Comparison of ENCODE assay signal across 1 cellular context in the genomic region with DNA sequence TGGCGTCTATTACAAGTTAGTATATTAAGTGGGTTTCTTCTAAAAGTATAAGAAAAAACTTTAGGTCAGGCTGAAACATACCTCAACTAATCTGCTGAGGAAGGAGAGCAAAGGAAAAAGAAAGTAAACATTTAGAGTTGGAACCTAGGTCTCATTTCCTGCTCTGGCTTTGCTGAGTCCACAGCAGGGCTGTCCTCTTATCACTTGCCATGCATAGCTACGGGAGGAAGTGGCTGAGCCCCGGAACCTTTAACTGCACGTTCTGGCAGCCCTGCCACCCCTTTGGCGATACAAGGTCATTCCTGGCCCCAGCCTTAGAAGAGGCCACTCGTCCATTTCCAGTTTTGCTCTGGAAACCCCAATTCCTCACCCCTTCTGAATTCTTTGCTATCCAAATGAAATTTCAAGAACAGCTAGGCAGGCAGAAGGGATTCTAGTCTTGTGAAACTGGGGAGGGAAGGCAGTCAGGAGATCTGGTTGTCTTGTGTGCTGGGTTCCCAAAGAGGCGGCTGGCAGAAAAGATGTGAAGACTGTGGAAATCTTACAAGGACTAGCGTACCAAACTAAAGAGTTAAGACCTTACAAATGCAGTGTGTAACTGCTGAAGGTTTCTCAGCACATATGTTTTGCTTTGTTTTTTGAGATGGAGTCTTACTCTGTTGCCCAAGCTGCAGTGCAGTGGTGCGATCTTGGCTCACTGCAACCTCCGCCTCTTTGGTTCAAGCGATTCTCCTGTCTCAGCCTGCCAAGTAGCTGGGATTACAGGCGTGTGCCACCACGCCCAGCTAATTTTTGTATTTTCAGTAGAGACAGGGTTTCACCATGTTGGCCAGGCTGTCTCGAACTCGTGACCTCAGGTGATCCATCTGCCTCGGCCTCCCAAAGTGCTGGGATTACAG.
A peak's percentile ranks its signal among the peaks of the same experiment; 100 is the strongest.
TF ChIP-seq lines count a peak whose summit lies in the region.

No MANE protein-coding gene starts in this region.

TF ChIP-seq in HepG2, 621 proteins besides CTCF, POLR2A, EP300 and RAD21 (continued from another document and continues in another):
- TF ChIP-seq ZNF280D (CRISPR knock-in tag; IDR thresholded peaks at IDR 0.05) = 0 out of 2 replicates have a peak, but pooled peaks have one; percentile 30
- 0 out of 2 replicates have a peak, but pooled peaks have one; percentile 60 for TF ChIP-seq ZNF431 (CRISPR knock-in tag; IDR thresholded peaks at IDR 0.05; ENCODE audit: borderline replicate concordance, low read depth)
- no peak for TF ChIP-seq NCOR1 (IDR thresholded peaks at IDR 0.05; ENCODE audit: borderline replicate concordance, low read length)
- TF ChIP-seq MED8 (CRISPR knock-in tag; IDR thresholded peaks at IDR 0.05; ENCODE audit: insufficient replicate concordance) = peak; percentile 24
- TF ChIP-seq, protein P1, sequence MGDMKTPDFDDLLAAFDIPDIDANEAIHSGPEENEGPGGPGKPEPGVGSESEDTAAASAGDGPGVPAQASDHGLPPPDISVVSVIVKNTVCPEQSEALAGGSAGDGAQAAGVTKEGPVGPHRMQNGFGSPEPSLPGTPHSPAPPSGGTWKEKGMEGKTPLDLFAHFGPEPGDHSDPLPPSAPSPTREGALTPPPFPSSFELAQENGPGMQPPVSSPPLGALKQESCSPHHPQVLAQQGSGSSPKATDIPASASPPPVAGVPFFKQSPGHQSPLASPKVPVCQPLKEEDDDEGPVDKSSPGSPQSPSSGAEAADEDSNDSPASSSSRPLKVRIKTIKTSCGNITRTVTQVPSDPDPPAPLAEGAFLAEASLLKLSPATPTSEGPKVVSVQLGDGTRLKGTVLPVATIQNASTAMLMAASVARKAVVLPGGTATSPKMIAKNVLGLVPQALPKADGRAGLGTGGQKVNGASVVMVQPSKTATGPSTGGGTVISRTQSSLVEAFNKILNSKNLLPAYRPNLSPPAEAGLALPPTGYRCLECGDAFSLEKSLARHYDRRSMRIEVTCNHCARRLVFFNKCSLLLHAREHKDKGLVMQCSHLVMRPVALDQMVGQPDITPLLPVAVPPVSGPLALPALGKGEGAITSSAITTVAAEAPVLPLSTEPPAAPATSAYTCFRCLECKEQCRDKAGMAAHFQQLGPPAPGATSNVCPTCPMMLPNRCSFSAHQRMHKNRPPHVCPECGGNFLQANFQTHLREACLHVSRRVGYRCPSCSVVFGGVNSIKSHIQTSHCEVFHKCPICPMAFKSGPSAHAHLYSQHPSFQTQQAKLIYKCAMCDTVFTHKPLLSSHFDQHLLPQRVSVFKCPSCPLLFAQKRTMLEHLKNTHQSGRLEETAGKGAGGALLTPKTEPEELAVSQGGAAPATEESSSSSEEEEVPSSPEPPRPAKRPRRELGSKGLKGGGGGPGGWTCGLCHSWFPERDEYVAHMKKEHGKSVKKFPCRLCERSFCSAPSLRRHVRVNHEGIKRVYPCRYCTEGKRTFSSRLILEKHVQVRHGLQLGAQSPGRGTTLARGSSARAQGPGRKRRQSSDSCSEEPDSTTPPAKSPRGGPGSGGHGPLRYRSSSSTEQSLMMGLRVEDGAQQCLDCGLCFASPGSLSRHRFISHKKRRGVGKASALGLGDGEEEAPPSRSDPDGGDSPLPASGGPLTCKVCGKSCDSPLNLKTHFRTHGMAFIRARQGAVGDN (CRISPR knock-in tag; IDR thresholded peaks at IDR 0.05) = peak; percentile 84
- TF ChIP-seq ZNF776 (CRISPR knock-in tag; IDR thresholded peaks at IDR 0.05) = no peak
- TF ChIP-seq, protein P2, sequence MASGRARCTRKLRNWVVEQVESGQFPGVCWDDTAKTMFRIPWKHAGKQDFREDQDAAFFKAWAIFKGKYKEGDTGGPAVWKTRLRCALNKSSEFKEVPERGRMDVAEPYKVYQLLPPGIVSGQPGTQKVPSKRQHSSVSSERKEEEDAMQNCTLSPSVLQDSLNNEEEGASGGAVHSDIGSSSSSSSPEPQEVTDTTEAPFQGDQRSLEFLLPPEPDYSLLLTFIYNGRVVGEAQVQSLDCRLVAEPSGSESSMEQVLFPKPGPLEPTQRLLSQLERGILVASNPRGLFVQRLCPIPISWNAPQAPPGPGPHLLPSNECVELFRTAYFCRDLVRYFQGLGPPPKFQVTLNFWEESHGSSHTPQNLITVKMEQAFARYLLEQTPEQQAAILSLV (CRISPR knock-in tag; IDR thresholded peaks at IDR 0.05; ENCODE audit: borderline replicate concordance) = 0 out of 2 replicates have a peak, but pooled peaks have one; percentile 56
- no peak for TF ChIP-seq SKIL (CRISPR knock-in tag; IDR thresholded peaks at IDR 0.05; ENCODE audit: borderline replicate concordance)
- peak; percentile 47; the same call in 1 of the 2 replicates for TF ChIP-seq ZFP90 (CRISPR knock-in tag; IDR thresholded peaks at IDR 0.05; ENCODE audit: borderline replicate concordance)
- TF ChIP-seq NFRKB (IDR thresholded peaks at IDR 0.05) = no peak
- no peak for TF ChIP-seq HHEX (CRISPR knock-in tag; IDR thresholded peaks at IDR 0.05)
- peak; percentile 45; the same call in 1 of the 2 replicates for TF ChIP-seq POLR2G (IDR thresholded peaks at IDR 0.05; ENCODE audit: low read depth, low read length)
- TF ChIP-seq, protein P3, sequence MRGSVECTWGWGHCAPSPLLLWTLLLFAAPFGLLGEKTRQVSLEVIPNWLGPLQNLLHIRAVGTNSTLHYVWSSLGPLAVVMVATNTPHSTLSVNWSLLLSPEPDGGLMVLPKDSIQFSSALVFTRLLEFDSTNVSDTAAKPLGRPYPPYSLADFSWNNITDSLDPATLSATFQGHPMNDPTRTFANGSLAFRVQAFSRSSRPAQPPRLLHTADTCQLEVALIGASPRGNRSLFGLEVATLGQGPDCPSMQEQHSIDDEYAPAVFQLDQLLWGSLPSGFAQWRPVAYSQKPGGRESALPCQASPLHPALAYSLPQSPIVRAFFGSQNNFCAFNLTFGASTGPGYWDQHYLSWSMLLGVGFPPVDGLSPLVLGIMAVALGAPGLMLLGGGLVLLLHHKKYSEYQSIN (CRISPR knock-in tag; IDR thresholded peaks at IDR 0.05; ENCODE audit: borderline replicate concordance) = no peak
- no peak for TF ChIP-seq ZNF605 (CRISPR knock-in tag; IDR thresholded peaks at IDR 0.05)
- no peak for TF ChIP-seq ZBTB25 (CRISPR knock-in tag; IDR thresholded peaks at IDR 0.05)
- TF ChIP-seq FOXA3 (CRISPR knock-in tag; IDR thresholded peaks at IDR 0.05) = peak; percentile 63; the same call in 1 of the 2 replicates
- TF ChIP-seq ZFY (CRISPR knock-in tag; IDR thresholded peaks at IDR 0.05) = 0 out of 2 replicates have a peak, but pooled peaks have one; percentile 5
- TF ChIP-seq SRSF9 (IDR thresholded peaks at IDR 0.05; ENCODE audit: borderline replicate concordance, insufficient read depth, low read depth, low read length, poor library complexity, severe bottlenecking) = no peak
- TF ChIP-seq HNF1B (CRISPR knock-in tag; IDR thresholded peaks at IDR 0.05) = peak; percentile 74
- no peak; a peak in 1 of 4 replicates for TF ChIP-seq KLF16 (CRISPR knock-in tag; IDR thresholded peaks at IDR 0.05)
- no peak for TF ChIP-seq CSRNP1 (CRISPR knock-in tag; IDR thresholded peaks at IDR 0.05)
- TF ChIP-seq MEIS2 (CRISPR knock-in tag; IDR thresholded peaks at IDR 0.05) = peak; percentile 87
- TF ChIP-seq CBFB (CRISPR knock-in tag; IDR thresholded peaks at IDR 0.05) = no peak
- no peak for TF ChIP-seq RFX3 (CRISPR knock-in tag; IDR thresholded peaks at IDR 0.05)
- no peak for TF ChIP-seq ZSCAN20 (CRISPR knock-in tag; IDR thresholded peaks at IDR 0.05; ENCODE audit: borderline replicate concordance)
- no peak for TF ChIP-seq ZNF775 (CRISPR knock-in tag; IDR thresholded peaks at IDR 0.05; ENCODE audit: borderline replicate concordance)
- TF ChIP-seq SATB2 (CRISPR knock-in tag; IDR thresholded peaks at IDR 0.05) = no peak
- peak; percentile 20; the same call in 1 of the 2 replicates for TF ChIP-seq SP5 (CRISPR knock-in tag; IDR thresholded peaks at IDR 0.05; ENCODE audit: borderline replicate concordance, low read depth)
- no peak for TF ChIP-seq MBNL3 (CRISPR knock-in tag; conservative IDR thresholded peaks at IDR 0.05)
- TF ChIP-seq ZBTB7A (CRISPR knock-in tag; IDR thresholded peaks at IDR 0.05) = no peak
